In genomic region chr4:39770005-39770404, GRCh38 we compare ENCODE assay signal across 24 cellular contexts.
"Had no signal": no experiment of that assay in that cellular context is flagged by ENCODE, and none has a peak within 500 bp of the region (broad histone marks: within the 10 kb centered on the region; RNA-seq: fewer than 3 reads in every experiment).

No MANE protein-coding gene starts in this region.

- DNase-seq: activated CD4-positive, alpha-beta memory T cell treated with anti-CD3 and anti-CD28 coated beads, Interleukin-2, amount 10 ng/mL, durations not matched to agents 7 days and 5 days; activated CD4-positive, alpha-beta T cell treated with anti-CD3 and anti-CD28 coated beads for 1 hour; activated CD4-positive, alpha-beta T cell treated with anti-CD3 and anti-CD28 coated beads, Interleukin-2, amount 10 ng/mL, durations not matched to agents 7 days and 5 days; activated naive CD4-positive, alpha-beta T cell; activated T-cell treated with anti-CD3 and anti-CD28 coated beads, Interleukin-2, amount 50 U/mL, for 48 hours; dermis blood vessel endothelial cell; effector CD8-positive, alpha-beta T cell; gastrocnemius medialis; glutamatergic neuron; left lung; lower lobe of right lung; mesenchymal stem cell; right cardiac atrium; stimulated activated CD4-positive, alpha-beta T cell treated with anti-CD3 and anti-CD28 coated beads, Interleukin-15, amount 100 ng/mL, for 24 hours; stimulated activated CD4-positive, alpha-beta T cell treated with anti-CD3 and anti-CD28 coated beads, Interleukin-2, amount 100 ng/mL, for 24 hours; stimulated activated naive CD4-positive, alpha-beta T cell; T-helper 2 cell; trophoblast cell had no signal

- H3K27ac ChIP-seq: gastrocnemius medialis, left lung, lower lobe of right lung, thoracic aorta had no signal

- H3K27ac Mint-ChIP-seq: activated CD4-positive, alpha-beta memory T cell treated with anti-CD3 and anti-CD28 coated beads, Interleukin-2, amount 10 ng/mL, durations not matched to agents 7 days and 5 days; activated CD4-positive, alpha-beta T cell treated with anti-CD3 and anti-CD28 coated beads, Interleukin-2, amount 10 ng/mL, durations not matched to agents 7 days and 5 days; natural killer cell treated with Interleukin-12 subunit alpha and Interleukin-12 subunit beta and Interleukin-15 and Interleukin-18, amount 100 ng/mL, for 72 hours had no signal

- H3K36me3 Mint-ChIP-seq: natural killer cell treated with Interleukin-12 subunit alpha and Interleukin-12 subunit beta and Interleukin-15 and Interleukin-18, amount 100 ng/mL, for 72 hours had no signal

- H3K4me3 Mint-ChIP-seq: activated CD4-positive, alpha-beta memory T cell treated with anti-CD3 and anti-CD28 coated beads, Interleukin-2, amount 10 ng/mL, durations not matched to agents 7 days and 5 days; activated CD4-positive, alpha-beta T cell treated with anti-CD3 and anti-CD28 coated beads, Interleukin-2, amount 10 ng/mL, durations not matched to agents 7 days and 5 days; natural killer cell treated with Interleukin-12 subunit alpha and Interleukin-12 subunit beta and Interleukin-15 and Interleukin-18, amount 100 ng/mL, for 72 hours had no signal

- H3K9me3 ChIP-seq: gastrocnemius medialis, left lung, lower lobe of right lung, thoracic aorta had no signal

- H3K4me3 ChIP-seq: gastrocnemius medialis, left lung, lower lobe of right lung, thoracic aorta had no signal

- H3K27me3 Mint-ChIP-seq: activated CD4-positive, alpha-beta memory T cell treated with anti-CD3 and anti-CD28 coated beads, Interleukin-2, amount 10 ng/mL, durations not matched to agents 7 days and 5 days; activated CD4-positive, alpha-beta T cell treated with anti-CD3 and anti-CD28 coated beads, Interleukin-2, amount 10 ng/mL, durations not matched to agents 7 days and 5 days; natural killer cell treated with Interleukin-12 subunit alpha and Interleukin-12 subunit beta and Interleukin-15 and Interleukin-18, amount 100 ng/mL, for 72 hours had no signal

- H3K27me3 ChIP-seq: gastrocnemius medialis, left lung had no signal

- FAIRE-seq: bronchial epithelial cell, colon, endometrium, islet of Langerhans had no signal

- ATAC-seq: gastrocnemius medialis had no signal

- H3K4me1 ChIP-seq: gastrocnemius medialis, left lung, lower lobe of right lung had no signal

- H3K9me3 Mint-ChIP-seq: activated CD4-positive, alpha-beta memory T cell treated with anti-CD3 and anti-CD28 coated beads, Interleukin-2, amount 10 ng/mL, durations not matched to agents 7 days and 5 days; activated CD4-positive, alpha-beta T cell treated with anti-CD3 and anti-CD28 coated beads, Interleukin-2, amount 10 ng/mL, durations not matched to agents 7 days and 5 days; natural killer cell treated with Interleukin-12 subunit alpha and Interleukin-12 subunit beta and Interleukin-15 and Interleukin-18, amount 100 ng/mL, for 72 hours had no signal

- H3K4me1 Mint-ChIP-seq: activated CD4-positive, alpha-beta T cell treated with anti-CD3 and anti-CD28 coated beads, Interleukin-2, amount 10 ng/mL, durations not matched to agents 7 days and 5 days had no signal
